In genomic region chr22:18881260-18881659, GRCh38 we compare ENCODE assay signal across 8 cellular contexts. TPM values are rescaled to one million over a fixed set of nuclear protein-coding genes. Genes with fewer than 3 reads are reported as not detected.
A peak's percentile ranks its signal among the peaks of the same experiment; 100 is the strongest.
DNase-seq lines count a peak whose midpoint lies in the region; ATAC-seq, FAIRE-seq and TF ChIP-seq lines count a peak whose summit lies in the region.
"Not testable (repeated sequence)": the region's sequence is repeated elsewhere in the genome, so short reads cannot be mapped to it uniquely, and the experiment has no call there.

No MANE protein-coding gene starts in this region.

- not testable (repeated sequence) for H3K79me2 ChIP-seq in K562 (ENCODE audit: control insufficient read depth, insufficient read depth, low read length)

- in situ Hi-C loops in K562 (cut with MboI), result loop anchor here (25.0 kb wide), 1 partner anchor 719 kb away; the partner anchor contains the start of gene USP18

- not testable (repeated sequence) for ATAC-seq in K562

- H3K4me3 ChIP-seq in SJSA1; K562; kidney (ENCODE audit: low read length in 2 of 2): not testable (repeated sequence)

- not testable (repeated sequence) for H3K4me1 ChIP-seq in SJSA1 (replicated peaks); K562 (replicated peaks in 1 of 2; ENCODE audit: control insufficient read depth in 2 of 2, insufficient read depth in 2 of 2, low read length in 2 of 2); kidney (ENCODE audit: control insufficient read depth in 1 of 2, insufficient read depth in 1 of 2, low read depth in 1 of 2, low read length in 2 of 2)

- TF ChIP-seq EP300 in K562 (IDR thresholded peaks at IDR 0.05; ENCODE audit: low read length), result not testable (repeated sequence)

- intact Hi-C loops in K562 (cut with micrococcal nuclease); kidney (cut with DNase I): not testable (repeated sequence)

- FAIRE-seq in K562 (lab: Jason Lieb, UNC); kidney (lab: Jason Lieb, UNC): not testable (repeated sequence)

- WGBS in K562 (ENCODE audit: insufficient coverage, low coverage, missing lambda C conversion rate), result no CpG with 5 or more reads among the region's 3 CpGs

- POLR2A ChIA-PET in activated CD4-positive, alpha-beta T cell treated with anti-CD3 and anti-CD28 coated beads, Interleukin-2, amount 10 ng/mL, durations not matched to agents 7 days and 5 days (lab: Charles Lee); K562 (lab: Yijun Ruan, JAX): not testable (repeated sequence)

- not testable (repeated sequence) for TF ChIP-seq CTCF in K562 (IDR thresholded peaks at IDR 0.05 in 2 of 3, conservative IDR thresholded peaks at IDR 0.05 in 1 of 3; ENCODE audit: insufficient read depth in 2 of 3, low read depth in 1 of 3, low read length in 3 of 3); kidney (IDR thresholded peaks at IDR 0.05; ENCODE audit: borderline replicate concordance, extremely low read depth, insufficient read depth)

- not testable (repeated sequence) for TF ChIP-seq RAD21 in K562 (CRISPR knock-in tag; conservative IDR thresholded peaks at IDR 0.05 in 1 of 2, IDR thresholded peaks at IDR 0.05 in 1 of 2)

- not testable (repeated sequence) for H2AFZ ChIP-seq in K562 (ENCODE audit: low read depth, low read length)

- not testable (repeated sequence) for H4K20me1 ChIP-seq in K562 (replicated peaks; ENCODE audit: control insufficient read depth, insufficient read depth, low read length)

- H3K9me1 ChIP-seq in K562 (ENCODE audit: control insufficient read depth, insufficient read depth, low read length), result not testable (repeated sequence)

- not testable (repeated sequence) for TF ChIP-seq POLR2A in K562 (conservative IDR thresholded peaks at IDR 0.05)

- peak; percentile 8 for DNase-seq in Daoy (ENCODE audit: low read depth)
- peak; percentile 41 to 85 for DNase-seq in SJSA1 (ENCODE audit: low read depth in 1 of 2, low spot score in 2 of 2)
- peak; percentile 93 for DNase-seq in activated CD4-positive, alpha-beta T cell treated with anti-CD3 and anti-CD28 coated beads, Interleukin-2, amount 10 ng/mL, durations not matched to agents 7 days and 5 days
- peak; percentile 73 for DNase-seq in activated T-cell treated with anti-CD3 and anti-CD28 coated beads, Interleukin-2, amount 50 U/mL, for 1 hour
- not testable (repeated sequence) for DNase-seq in K562 (ENCODE audit: extremely low read depth in 1 of 4, low spot score in 3 of 4)
- peak; percentile 66 for DNase-seq in kidney
- DNase-seq in stimulated activated CD4-positive, alpha-beta T cell treated with anti-CD3 and anti-CD28 coated beads, Interleukin-1b, Interleukin-23, amount 100 ng/mL, for 48 hours, result peak; percentile 58
- peak; percentile 65 for DNase-seq in stimulated activated CD8-positive, alpha-beta memory T cell treated with anti-CD3 and anti-CD28 coated beads, Interleukin-4, amount 100 ng/mL, for 48 hours

- not testable (repeated sequence) for H3K27me3 ChIP-seq in SJSA1 (replicated peaks); K562 (ENCODE audit: control insufficient read depth in 2 of 2, insufficient read depth in 2 of 2, low read length in 2 of 2)

- H3K36me3 Mint-ChIP-seq in activated CD4-positive, alpha-beta T cell treated with anti-CD3 and anti-CD28 coated beads, Interleukin-2, amount 10 ng/mL, durations not matched to agents 7 days and 5 days (ENCODE audit: low read depth), result not testable (repeated sequence)

- H3K9ac ChIP-seq in K562 (ENCODE audit: insufficient read depth in 1 of 2, low read depth in 2 of 2, low read length in 2 of 2); kidney (ENCODE audit: low read length in 2 of 2): not testable (repeated sequence)

- BruUV-seq in K562 (replicated peaks; lab: Mats Ljungman, UMichigan), result not testable (repeated sequence)

- not testable (repeated sequence) for H3K27ac Mint-ChIP-seq in activated CD4-positive, alpha-beta T cell treated with anti-CD3 and anti-CD28 coated beads, Interleukin-2, amount 10 ng/mL, durations not matched to agents 7 days and 5 days

- H3K36me3 ChIP-seq in SJSA1; K562 (ENCODE audit: control insufficient read depth, insufficient read depth, low read length); kidney (ENCODE audit: control insufficient read depth in 1 of 2, insufficient read depth in 2 of 2, low read length in 2 of 2): not testable (repeated sequence)

- not testable (repeated sequence) for H3K9me3 Mint-ChIP-seq in activated CD4-positive, alpha-beta T cell treated with anti-CD3 and anti-CD28 coated beads, Interleukin-2, amount 10 ng/mL, durations not matched to agents 7 days and 5 days

- not testable (repeated sequence) for H3K4me3 Mint-ChIP-seq in activated CD4-positive, alpha-beta T cell treated with anti-CD3 and anti-CD28 coated beads, Interleukin-2, amount 10 ng/mL, durations not matched to agents 7 days and 5 days

- not testable (repeated sequence) for H3K4me2 ChIP-seq in K562 (ENCODE audit: insufficient read depth, low read length)

- H3K27ac ChIP-seq in SJSA1; K562 (ENCODE audit: extremely low read depth, low read depth, low read length); kidney (ENCODE audit: low read depth in 2 of 2, low read length in 2 of 2): not testable (repeated sequence)

- not testable (repeated sequence) for H3K27me3 Mint-ChIP-seq in activated CD4-positive, alpha-beta T cell treated with anti-CD3 and anti-CD28 coated beads, Interleukin-2, amount 10 ng/mL, durations not matched to agents 7 days and 5 days

- not testable (repeated sequence) for H3K9me3 ChIP-seq in SJSA1 (replicated peaks); K562 (replicated peaks; ENCODE audit: control insufficient read depth, insufficient read depth, low read depth, low read length); kidney (ENCODE audit: control insufficient read depth in 1 of 2, low read length in 2 of 2)

- not testable (repeated sequence) for H3K4me1 Mint-ChIP-seq in activated CD4-positive, alpha-beta T cell treated with anti-CD3 and anti-CD28 coated beads, Interleukin-2, amount 10 ng/mL, durations not matched to agents 7 days and 5 days

- CTCF ChIA-PET in activated CD4-positive, alpha-beta T cell treated with anti-CD3 and anti-CD28 coated beads, Interleukin-2, amount 10 ng/mL, durations not matched to agents 7 days and 5 days (lab: Charles Lee); K562 (lab: Yijun Ruan, JAX; ENCODE audit: low intra/inter-chr PET ratio): not testable (repeated sequence)

RNA-seq across cellular contexts. Expression of gene DGCR6, which starts 24.9 kb away (rescaled TPM):
- total RNA-seq in Daoy (2014; rRNA removed; shearing (Covaris generic)), result 0.80 TPM in 1 of 2 replicates, not detected in the other
- total RNA-seq in SJSA1 (2014; rRNA removed; shearing (Covaris generic)), result 0.95 and 1.9 TPM in 2 replicates
- total RNA-seq in activated CD4-positive, alpha-beta T cell treated with anti-CD3 and anti-CD28 coated beads, Interleukin-2, amount 10 ng/mL, durations not matched to agents 7 days and 5 days, result 1 to 10 TPM in 1 of 2 experiments, under 1 TPM in 1; 0.74 to 1.2 TPM
- 3.8 and 8.7 TPM in 2 replicates for total RNA-seq in K562 (2011; cell fraction: chromatin; rRNA removed; ENCODE audit: low replicate concordance)
- 9.1 and 10.7 TPM in 2 replicates for total RNA-seq in K562 (2011; cell fraction: nucleolus; rRNA removed)
- total RNA-seq in K562 (2011; cell fraction: nucleoplasm; rRNA removed), result 5.1 and 6.2 TPM in 2 replicates
- total RNA-seq in K562 (2014; rRNA removed) (1.9 and 2.9 TPM in 2 replicates), K562 (2014; rRNA removed; fragmentation: Illumina TruSeq; extraction: Trizol) (1.3 and 1.4 TPM in 2 replicates), K562 (2015; rRNA removed; fragmentation: Illumina TruSeq; extraction: Trizol) (0.60 and 1.4 TPM in 2 replicates), K562 (2021) (2.0 and 2.7 TPM in 2 replicates), kidney (1.7 TPM)
- polyA plus RNA-seq in K562 (2011; rRNA removed) (1.5 and 1.8 TPM in 2 replicates), K562 (2014; fragmentation: Illumina TruSeq; extraction: Trizol) (0.79 and 2.0 TPM in 2 replicates), K562 (2014; fragmentation: Nextera tagmentation; extraction: Ambion mirVana) (under 1 TPM in 1 of 2 experiments, not detected in 1; 0.32 TPM), K562 (2014; rRNA removed) (2.4 and 3.8 TPM in 2 replicates), kidney (ENCODE audit: insufficient read depth, low read depth, low replicate concordance) (3.7 TPM)
- 1.7 and 3.2 TPM in 2 replicates for polyA plus RNA-seq in K562 (2011; cell fraction: cytosol; rRNA removed)
- polyA plus RNA-seq in K562 (2011; cell fraction: nucleus; rRNA removed), result 9.6 and 11.7 TPM in 2 replicates
- 1.1 and 2.2 TPM in 2 replicates for polyA plus RNA-seq in K562 (2012)
- polyA minus RNA-seq in K562 (2011; rRNA and poly(A)+ RNA removed), result 0.70 and 1.1 TPM in 2 replicates
- polyA minus RNA-seq in K562 (2011; cell fraction: cytosol; rRNA and poly(A)+ RNA removed), result 1.5 and 2.7 TPM in 2 replicates
- polyA minus RNA-seq in K562 (2011; cell fraction: nucleus; rRNA and poly(A)+ RNA removed), result 7.1 and 8.0 TPM in 2 replicates

RNA-seq across cellular contexts. Expression of gene PRODH, which starts 54.8 kb away (rescaled TPM):
- 0.11 TPM in 1 of 2 replicates, not detected in the other for total RNA-seq in Daoy (2014; rRNA removed; shearing (Covaris generic))
- total RNA-seq in SJSA1 (2014; rRNA removed; shearing (Covaris generic)), result not detected in 2 replicates
- under 1 TPM; 0.06 to 0.25 TPM for total RNA-seq in activated CD4-positive, alpha-beta T cell treated with anti-CD3 and anti-CD28 coated beads, Interleukin-2, amount 10 ng/mL, durations not matched to agents 7 days and 5 days
- 0.09 and 0.23 TPM in 2 replicates for total RNA-seq in K562 (2011; cell fraction: chromatin; rRNA removed; ENCODE audit: low replicate concordance)
- total RNA-seq in K562 (2011; cell fraction: nucleolus; rRNA removed), result 0.17 TPM in 1 of 2 replicates, not detected in the other
- total RNA-seq in K562 (2011; cell fraction: nucleoplasm; rRNA removed), result not detected in 2 replicates
- not detected in 2 replicates for total RNA-seq in K562 (2014; rRNA removed)
- total RNA-seq in K562 (2014; rRNA removed; fragmentation: Illumina TruSeq; extraction: Trizol), result not detected in 2 replicates
- not detected in 2 replicates for total RNA-seq in K562 (2015; rRNA removed; fragmentation: Illumina TruSeq; extraction: Trizol)
- total RNA-seq in K562 (2021), result not detected in 2 replicates
- 0.11 TPM in 1 of 2 replicates, not detected in the other for polyA plus RNA-seq in K562 (2011; rRNA removed)
- 0.03 TPM in 1 of 2 replicates, not detected in the other for polyA plus RNA-seq in K562 (2011; cell fraction: cytosol; rRNA removed)
- polyA plus RNA-seq in K562 (2011; cell fraction: nucleus; rRNA removed), result 0.26 TPM in 1 of 2 replicates, not detected in the other
- polyA plus RNA-seq in K562 (2012), result 0.01 TPM in 1 of 2 replicates, not detected in the other
- polyA plus RNA-seq in K562 (2014; fragmentation: Illumina TruSeq; extraction: Trizol), result not detected in 2 replicates
- not detected for polyA plus RNA-seq in K562 (2014; fragmentation: Nextera tagmentation; extraction: Ambion mirVana)
- polyA plus RNA-seq in K562 (2014; rRNA removed), result 0.07 TPM in 1 of 2 replicates, not detected in the other
- not detected in 2 replicates for polyA minus RNA-seq in K562 (2011; rRNA and poly(A)+ RNA removed)
- polyA minus RNA-seq in K562 (2011; cell fraction: cytosol; rRNA and poly(A)+ RNA removed), result not detected in 2 replicates
- polyA minus RNA-seq in K562 (2011; cell fraction: nucleus; rRNA and poly(A)+ RNA removed), result 0.40 TPM in 1 of 2 replicates, not detected in the other
- 6.7 TPM for total RNA-seq in kidney
- polyA plus RNA-seq in kidney (ENCODE audit: insufficient read depth, low read depth, low replicate concordance), result 8.2 TPM
